26 cellular contexts compared by ENCODE assay signal in the genomic region with DNA sequence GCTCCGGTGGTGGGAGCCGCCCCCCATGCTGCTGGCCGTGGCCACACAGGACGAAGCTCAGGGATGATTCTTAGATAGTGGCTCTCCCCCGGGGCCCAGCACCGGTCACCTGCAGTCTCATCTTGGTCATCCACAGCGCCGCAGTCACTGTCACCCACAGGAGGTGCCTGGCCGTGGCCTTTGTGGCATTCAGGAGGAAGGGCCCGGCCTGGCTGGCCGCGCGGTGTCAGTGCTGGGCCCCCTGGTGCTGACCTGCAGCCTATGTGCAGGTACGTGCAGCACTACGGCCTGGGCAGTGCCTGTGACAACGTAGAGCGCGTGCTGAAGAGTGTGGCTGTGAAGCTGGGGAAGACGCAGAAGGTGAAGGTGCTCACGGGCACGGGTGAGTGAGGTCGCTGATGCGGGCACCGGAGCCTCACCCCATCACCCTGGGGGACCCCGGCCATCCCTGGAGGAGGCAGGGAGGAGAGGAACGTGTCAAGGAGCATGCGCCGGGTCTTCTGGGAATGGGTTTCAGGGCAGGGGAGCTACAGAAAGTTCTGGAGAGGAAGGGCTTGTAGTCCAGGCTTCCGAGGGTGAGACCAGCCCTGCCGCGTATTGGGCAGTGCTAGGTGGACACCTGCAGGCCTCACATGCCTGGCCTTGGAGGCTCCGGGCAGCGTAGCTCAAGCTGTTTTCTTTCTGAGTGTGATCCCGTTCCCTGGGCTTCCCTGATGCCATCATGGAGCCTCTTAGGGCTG. TPM values are rescaled to one million over a fixed set of nuclear protein-coding genes. Genes with fewer than 3 reads are reported as not detected.
DNase-seq lines count a peak whose midpoint lies in the region; ATAC-seq, FAIRE-seq and TF ChIP-seq lines count a peak whose summit lies in the region.
"Had no signal": no experiment of that assay in that cellular context is flagged by ENCODE, and none has a peak within 500 bp of the region (broad histone marks: within the 10 kb centered on the region; RNA-seq: fewer than 3 reads in every experiment).

No MANE protein-coding gene starts in this region.

- H3K4me1 Mint-ChIP-seq in progenitor cell of endocrine pancreas (ENCODE audit: low read depth): no peaks in the 10 kb centered on the region

- TF ChIP-seq RAD21 in K562 (CRISPR knock-in tag; conservative IDR thresholded peaks at IDR 0.05 in 1 of 2, IDR thresholded peaks at IDR 0.05 in 1 of 2): no peak
- no peak for TF ChIP-seq RAD21 in SK-N-SH (IDR thresholded peaks at IDR 0.05; ENCODE audit: low read length)

- H2AFZ ChIP-seq in K562 (ENCODE audit: low read depth, low read length): no peak overlapping the region
- no peak overlapping the region for H2AFZ ChIP-seq in osteoblast (ENCODE audit: low read length)
- no peak overlapping the region for H2AFZ ChIP-seq in SK-N-SH (ENCODE audit: low read depth)

- H3K4me3 Mint-ChIP-seq in progenitor cell of endocrine pancreas (ENCODE audit: low read depth): no peak overlapping the region
- H3K4me3 Mint-ChIP-seq: IgD-negative memory B cell; natural killer cell treated with Interleukin-12 subunit alpha and Interleukin-12 subunit beta and Interleukin-15 and Interleukin-18, amount 100 ng/mL, for 72 hours; stimulated activated naive CD8-positive, alpha-beta T cell treated with anti-CD3 and anti-CD28 coated beads, Interleukin-15, Interleukin-2, amounts not matched to agents 100 ng/mL and 50 ng/mL, for 24 hours had no signal

- H3K4me1 ChIP-seq in K562 (replicated peaks in 1 of 2; ENCODE audit: control insufficient read depth in 2 of 2, insufficient read depth in 2 of 2, low read length in 2 of 2) (no peaks in the 10 kb centered on the region), osteoblast (ENCODE audit: insufficient read depth, low read length) (no peaks in the 10 kb centered on the region), SK-N-SH (ENCODE audit: control insufficient read depth in 1 of 2, insufficient read depth in 2 of 2, low read depth in 1 of 2, low read length in 1 of 2) (no peaks in the 10 kb centered on the region; a peak in 1 of 4 replicates)

- TF ChIP-seq CTCF in K562 (IDR thresholded peaks at IDR 0.05 in 2 of 3, conservative IDR thresholded peaks at IDR 0.05 in 1 of 3; ENCODE audit: insufficient read depth in 2 of 3, low read depth in 1 of 3, low read length in 3 of 3) (no peak), osteoblast (IDR thresholded peaks at IDR 0.05; ENCODE audit: extremely low read depth, low read depth, low read length) (no peak), progenitor cell of endocrine pancreas (IDR thresholded peaks at IDR 0.05; ENCODE audit: unreplicated experiment) (no peak), SK-N-SH (IDR thresholded peaks at IDR 0.05) (no peak)

- no peaks in the 10 kb centered on the region for H3F3A ChIP-seq in SK-N-SH (replicated peaks; ENCODE audit: insufficient read depth)

- FAIRE-seq in K562 (lab: Jason Lieb, UNC): no peak
- FAIRE-seq: endometrium had no signal

- H3K4me2 ChIP-seq in K562 (ENCODE audit: insufficient read depth, low read length) (no peak overlapping the region), osteoblast (ENCODE audit: insufficient read depth, low read length) (no peak overlapping the region), SK-N-SH (no peak overlapping the region)
- H3K4me2 ChIP-seq: BLaER1 treated with 17β-estradiol and CSF1 and Interleukin-3, amounts not matched to agents 10 nM and 100 nM had no signal

- H3K9me3 ChIP-seq in K562 (replicated peaks; ENCODE audit: control insufficient read depth, insufficient read depth, low read depth, low read length): no peaks in the 10 kb centered on the region
- H3K9me3 ChIP-seq in osteoblast (ENCODE audit: low read depth, low read length): no peaks in the 10 kb centered on the region
- H3K9me3 ChIP-seq in SK-N-SH: no peaks in the 10 kb centered on the region
- H3K9me3 ChIP-seq: sigmoid colon had no signal

- CTCF ChIA-PET in K562 (lab: Yijun Ruan, JAX; ENCODE audit: low intra/inter-chr PET ratio): no interaction called here
- CTCF ChIA-PET in SK-N-SH (lab: Yijun Ruan, JAX): interaction anchor here (1.8 kb wide), 1 partner anchor 90 kb away, joined by 10 read pairs; no protein-coding TSS in a partner anchor

- H3K27me3 ChIP-seq in K562 (ENCODE audit: control insufficient read depth in 2 of 2, insufficient read depth in 2 of 2, low read length in 2 of 2): no peaks in the 10 kb centered on the region
- H3K27me3 ChIP-seq in osteoblast (ENCODE audit: insufficient read depth, low read length): peaks cover 11% of the 10 kb centered on the region
- H3K27me3 ChIP-seq in SK-N-SH (ENCODE audit: insufficient read depth): no peaks in the 10 kb centered on the region

- no peak for DNase-seq in K562 (ENCODE audit: extremely low read depth in 1 of 4, low spot score in 3 of 4)
- DNase-seq in osteoblast (ENCODE audit: insufficient read length, low spot score, missing footprints): peak; percentile 86
- DNase-seq in progenitor cell of endocrine pancreas (ENCODE audit: low spot score, unreplicated experiment): no peak
- no peak for DNase-seq in SK-N-SH
- DNase-seq: activated CD4-positive, alpha-beta T cell treated with anti-CD3 and anti-CD28 coated beads for 4 hours; activated naive CD4-positive, alpha-beta T cell; activated T-cell treated with anti-CD3 and anti-CD28 coated beads, Interleukin-2, amount 50 U/mL, for 48 hours; amygdala; COR-L47; islet precursor cell; NCI-H1105 treated with DMSO at 0.1 percent for 48 hours; NCI-H2081; NCI-H345; NCI-H82; RPMI8226; sigmoid colon; stimulated activated CD4-positive, alpha-beta T cell treated with anti-CD3 and anti-CD28 coated beads, Interleukin-15, amount 100 ng/mL, for 24 hours had no signal

- POLR2A ChIA-PET in K562 (lab: Yijun Ruan, JAX) (interaction anchor here (1.2 kb wide), 1 partner anchor 19 kb away, joined by 3 read pairs; no protein-coding TSS in a partner anchor), SK-N-SH (lab: Yijun Ruan, JAX) (no interaction called here)

- H3K27ac Mint-ChIP-seq in progenitor cell of endocrine pancreas: no peak overlapping the region
- H3K27ac Mint-ChIP-seq: IgD-negative memory B cell; natural killer cell treated with Interleukin-12 subunit alpha and Interleukin-12 subunit beta and Interleukin-15 and Interleukin-18, amount 100 ng/mL, for 72 hours; stimulated activated naive CD8-positive, alpha-beta T cell treated with anti-CD3 and anti-CD28 coated beads, Interleukin-15, Interleukin-2, amounts not matched to agents 100 ng/mL and 50 ng/mL, for 24 hours had no signal

- in situ Hi-C loops in K562 (cut with MboI): no loop called here

- H3K9me1 ChIP-seq in K562 (ENCODE audit: control insufficient read depth, insufficient read depth, low read length): no peaks in the 10 kb centered on the region

- intact Hi-C loops in K562 (cut with micrococcal nuclease): no loop called here

- no peaks in the 10 kb centered on the region for H3K79me2 ChIP-seq in K562 (ENCODE audit: control insufficient read depth, insufficient read depth, low read length)
- peaks cover 7% of the 10 kb centered on the region for H3K79me2 ChIP-seq in osteoblast (ENCODE audit: insufficient read depth, low read length)
- no peaks in the 10 kb centered on the region; the same call in 1 of the 2 replicates for H3K79me2 ChIP-seq in SK-N-SH (ENCODE audit: insufficient read depth)

- ATAC-seq in GM18505 (IDR thresholded peaks at IDR 0.05; ENCODE audit: unreplicated experiment): no peak
- peak; percentile 28; the same call in 2 of the 3 replicates for ATAC-seq in K562
- ATAC-seq: natural killer cell treated with Interleukin-12 subunit alpha and Interleukin-12 subunit beta and Interleukin-15 and Interleukin-18, amount 100 ng/mL, for 72 hours; SK-N-SH treated with all-trans-retinoic acid at 6 μM for 48 hours had no signal

- TF ChIP-seq EP300 in K562 (IDR thresholded peaks at IDR 0.05; ENCODE audit: low read length) (no peak), SK-N-SH (IDR thresholded peaks at IDR 0.05; ENCODE audit: borderline replicate concordance in 1 of 2, low read depth in 1 of 2, low read length in 1 of 2) (no peak)

- H4K20me1 ChIP-seq in K562 (replicated peaks; ENCODE audit: control insufficient read depth, insufficient read depth, low read length) (no peaks in the 10 kb centered on the region), osteoblast (ENCODE audit: insufficient read depth, low read length) (peaks cover 23% of the 10 kb centered on the region), SK-N-SH (ENCODE audit: insufficient read depth) (peaks cover 20% of the 10 kb centered on the region; the same call in 1 of the 2 replicates)

- WGBS in K562 (ENCODE audit: insufficient coverage, low coverage, missing lambda C conversion rate): 90% methylated on average over 16 of the region's 34 CpGs
- 89% methylated on average over 21 of the region's 34 CpGs for WGBS in SK-N-SH (ENCODE audit: low lambda C conversion rate)

- no peaks in the 10 kb centered on the region for H3K36me3 ChIP-seq in K562 (ENCODE audit: control insufficient read depth, insufficient read depth, low read length)
- peaks cover 14% of the 10 kb centered on the region for H3K36me3 ChIP-seq in osteoblast (ENCODE audit: insufficient read depth, low read length)
- peaks cover 6 to 30% of the 10 kb centered on the region in 2 experiments for H3K36me3 ChIP-seq in SK-N-SH (replicated peaks in 1 of 2; ENCODE audit: control insufficient read depth in 1 of 2, insufficient read depth in 2 of 2, low read length in 1 of 2)

- H3K36me3 Mint-ChIP-seq in progenitor cell of endocrine pancreas (ENCODE audit: insufficient read depth): peaks cover 21% of the 10 kb centered on the region

- peaks cover 8% of the 10 kb centered on the region for H3K27me3 Mint-ChIP-seq in progenitor cell of endocrine pancreas
- H3K27me3 Mint-ChIP-seq: natural killer cell treated with Interleukin-12 subunit alpha and Interleukin-12 subunit beta and Interleukin-15 and Interleukin-18, amount 100 ng/mL, for 72 hours; stimulated activated naive CD8-positive, alpha-beta T cell treated with anti-CD3 and anti-CD28 coated beads, Interleukin-15, Interleukin-2, amounts not matched to agents 100 ng/mL and 50 ng/mL, for 24 hours had no signal

- no peak overlapping the region for H3K4me3 ChIP-seq in K562
- H3K4me3 ChIP-seq in osteoblast (ENCODE audit: insufficient read depth, low read length): no peak overlapping the region
- H3K4me3 ChIP-seq in SK-N-SH (ENCODE audit: low read depth in 2 of 2, low read length in 1 of 2): no peak overlapping the region
- H3K4me3 ChIP-seq: BLaER1 treated with 17β-estradiol and CSF1 and Interleukin-3, amounts not matched to agents 10 nM and 100 nM; cardiac muscle cell; sigmoid colon had no signal

- H3K27ac ChIP-seq in K562 (ENCODE audit: extremely low read depth, low read depth, low read length) (no peak overlapping the region), osteoblast (ENCODE audit: low read depth, low read length) (no peak overlapping the region), SK-N-SH (ENCODE audit: low read depth in 2 of 2, low read length in 1 of 2) (no peak overlapping the region)
- H3K27ac ChIP-seq: BLaER1 treated with 17β-estradiol and CSF1 and Interleukin-3, amounts not matched to agents 10 nM and 100 nM; cardiac muscle cell; sigmoid colon had no signal

- no peaks in the 10 kb centered on the region for H3K9me2 ChIP-seq in SK-N-SH

- TF ChIP-seq POLR2A in GM18505 (IDR thresholded peaks at IDR 0.05; ENCODE audit: borderline replicate concordance, extremely low read depth, insufficient read depth, insufficient read length) (peak; percentile 23), K562 (conservative IDR thresholded peaks at IDR 0.05) (no peak)

- peaks cover 11% of the 10 kb centered on the region for H3K9me3 Mint-ChIP-seq in progenitor cell of endocrine pancreas (ENCODE audit: low read depth)
- H3K9me3 Mint-ChIP-seq: natural killer cell treated with Interleukin-12 subunit alpha and Interleukin-12 subunit beta and Interleukin-15 and Interleukin-18, amount 100 ng/mL, for 72 hours; stimulated activated naive CD8-positive, alpha-beta T cell treated with anti-CD3 and anti-CD28 coated beads, Interleukin-15, Interleukin-2, amounts not matched to agents 100 ng/mL and 50 ng/mL, for 24 hours had no signal

- H3K9ac ChIP-seq in K562 (ENCODE audit: insufficient read depth in 1 of 2, low read depth in 2 of 2, low read length in 2 of 2): no peak overlapping the region
- H3K9ac ChIP-seq in SK-N-SH: no peak overlapping the region
- H3K9ac ChIP-seq: BLaER1 treated with 17β-estradiol and CSF1 and Interleukin-3, amounts not matched to agents 10 nM and 100 nM had no signal

- no TSS peak for BruUV-seq in K562 (replicated peaks; lab: Mats Ljungman, UMichigan)

RNA-seq across cellular contexts. Expression of a gene that starts 5.0 kb away (rescaled TPM):
- total RNA-seq in K562 (2011; cell fraction: chromatin; rRNA removed; ENCODE audit: low replicate concordance): not detected in 2 replicates
- not detected in 2 replicates for total RNA-seq in K562 (2011; cell fraction: nucleolus; rRNA removed)
- not detected in 2 replicates for total RNA-seq in K562 (2011; cell fraction: nucleoplasm; rRNA removed)
- not detected in 2 replicates for total RNA-seq in K562 (2014; rRNA removed)
- not detected in 2 replicates for total RNA-seq in K562 (2014; rRNA removed; fragmentation: Illumina TruSeq; extraction: Trizol)
- total RNA-seq in K562 (2015; rRNA removed; fragmentation: Illumina TruSeq; extraction: Trizol): not detected in 2 replicates
- total RNA-seq in K562 (2021): not detected in 2 replicates
- polyA plus RNA-seq in K562 (2011; rRNA removed): not detected in 2 replicates
- not detected in 2 replicates for polyA plus RNA-seq in K562 (2011; cell fraction: cytosol; rRNA removed)
- polyA plus RNA-seq in K562 (2011; cell fraction: nucleus; rRNA removed): not detected in 2 replicates
- polyA plus RNA-seq in K562 (2012): 1.2 and 1.6 TPM in 2 replicates
- polyA plus RNA-seq in K562 (2014; fragmentation: Illumina TruSeq; extraction: Trizol): not detected in 2 replicates
- under 1 TPM in 1 of 2 experiments, not detected in 1; 0.04 TPM for polyA plus RNA-seq in K562 (2014; fragmentation: Nextera tagmentation; extraction: Ambion mirVana)
- not detected in 2 replicates for polyA plus RNA-seq in K562 (2014; rRNA removed)
- polyA minus RNA-seq in K562 (2011; rRNA and poly(A)+ RNA removed): not detected in 2 replicates
- not detected in 2 replicates for polyA minus RNA-seq in K562 (2011; cell fraction: cytosol; rRNA and poly(A)+ RNA removed)
- polyA minus RNA-seq in K562 (2011; cell fraction: nucleus; rRNA and poly(A)+ RNA removed): not detected in 2 replicates
- under 0.01 TPM in 2 replicates for total RNA-seq in osteoblast
- total RNA-seq in progenitor cell of endocrine pancreas: 0.12 TPM in 1 of 2 replicates, not detected in the other
- 0.78 and 1.2 TPM in 2 replicates for polyA plus RNA-seq in SK-N-SH (2012; rRNA removed)
- 0.46 and 0.55 TPM in 2 replicates for polyA plus RNA-seq in SK-N-SH (2012; cell fraction: cytosol; rRNA removed)
- 0.32 and 0.43 TPM in 2 replicates for polyA plus RNA-seq in SK-N-SH (2012; cell fraction: nucleus; rRNA removed)
- total RNA-seq: natural killer cell treated with Interleukin-12 subunit alpha and Interleukin-12 subunit beta and Interleukin-15 and Interleukin-18, amount 100 ng/mL, for 72 hours; T-helper 2 cell treated with Interferon-gamma antibody and Interleukin-4, amounts not matched to agents 100 ng/mL and 5 ng/mL, for 36 hours had no signal

RNA-seq across cellular contexts. Expression of a gene that starts 25.4 kb away (rescaled TPM):
- total RNA-seq in K562 (2011; cell fraction: chromatin; rRNA removed; ENCODE audit: low replicate concordance): 121 and 197 TPM in 2 replicates
- 101 and 119 TPM in 2 replicates for total RNA-seq in K562 (2011; cell fraction: nucleolus; rRNA removed)
- 85.3 and 89.5 TPM in 2 replicates for total RNA-seq in K562 (2011; cell fraction: nucleoplasm; rRNA removed)
- total RNA-seq in K562 (2014; rRNA removed) (11.6 and 16.9 TPM in 2 replicates), K562 (2014; rRNA removed; fragmentation: Illumina TruSeq; extraction: Trizol) (10.1 and 13.8 TPM in 2 replicates), K562 (2015; rRNA removed; fragmentation: Illumina TruSeq; extraction: Trizol) (13.8 and 15.4 TPM in 2 replicates), K562 (2021) (18.1 and 18.2 TPM in 2 replicates), osteoblast (28.3 and 31.5 TPM in 2 replicates), progenitor cell of endocrine pancreas (137 and 139 TPM in 2 replicates)
- polyA plus RNA-seq in K562 (2011; rRNA removed) (24.1 and 27.1 TPM in 2 replicates), K562 (2014; fragmentation: Illumina TruSeq; extraction: Trizol) (19.5 and 22.1 TPM in 2 replicates), K562 (2014; fragmentation: Nextera tagmentation; extraction: Ambion mirVana) (1 to 10 TPM; 2.8 to 3.0 TPM), K562 (2014; rRNA removed) (23.0 and 28.2 TPM in 2 replicates), SK-N-SH (2012; rRNA removed) (86.4 and 90.7 TPM in 2 replicates)
- 17.9 and 25.1 TPM in 2 replicates for polyA plus RNA-seq in K562 (2011; cell fraction: cytosol; rRNA removed)
- polyA plus RNA-seq in K562 (2011; cell fraction: nucleus; rRNA removed): 72.9 and 146 TPM in 2 replicates
- polyA plus RNA-seq in K562 (2012): 16.4 and 17.9 TPM in 2 replicates
- polyA minus RNA-seq in K562 (2011; rRNA and poly(A)+ RNA removed): 25.9 and 28.3 TPM in 2 replicates
- polyA minus RNA-seq in K562 (2011; cell fraction: cytosol; rRNA and poly(A)+ RNA removed): 16.2 and 17.5 TPM in 2 replicates
- polyA minus RNA-seq in K562 (2011; cell fraction: nucleus; rRNA and poly(A)+ RNA removed): 29.9 and 33.8 TPM in 2 replicates
- 37.8 and 49.0 TPM in 2 replicates for polyA plus RNA-seq in SK-N-SH (2012; cell fraction: cytosol; rRNA removed)
- polyA plus RNA-seq in SK-N-SH (2012; cell fraction: nucleus; rRNA removed): 284 and 357 TPM in 2 replicates

RNA-seq across cellular contexts. Expression of a gene that starts 34.4 kb away (rescaled TPM):
- 87.0 and 88.3 TPM in 2 replicates for total RNA-seq in K562 (2011; cell fraction: chromatin; rRNA removed; ENCODE audit: low replicate concordance)
- total RNA-seq in K562 (2011; cell fraction: nucleolus; rRNA removed): 46.7 and 54.5 TPM in 2 replicates
- 44.7 and 52.3 TPM in 2 replicates for total RNA-seq in K562 (2011; cell fraction: nucleoplasm; rRNA removed)
- total RNA-seq in K562 (2014; rRNA removed): 2.8 and 3.2 TPM in 2 replicates
- 2.6 and 2.7 TPM in 2 replicates for total RNA-seq in K562 (2014; rRNA removed; fragmentation: Illumina TruSeq; extraction: Trizol)
- 4.5 and 4.9 TPM in 2 replicates for total RNA-seq in K562 (2015; rRNA removed; fragmentation: Illumina TruSeq; extraction: Trizol)
- 4.4 and 5.5 TPM in 2 replicates for total RNA-seq in K562 (2021)
- 4.5 and 14.0 TPM in 2 replicates for polyA plus RNA-seq in K562 (2011; rRNA removed)
- 1.7 and 5.6 TPM in 2 replicates for polyA plus RNA-seq in K562 (2011; cell fraction: cytosol; rRNA removed)
- 42.0 and 78.3 TPM in 2 replicates for polyA plus RNA-seq in K562 (2011; cell fraction: nucleus; rRNA removed)
- 15.1 and 17.5 TPM in 2 replicates for polyA plus RNA-seq in K562 (2012)
- polyA plus RNA-seq in K562 (2014; fragmentation: Illumina TruSeq; extraction: Trizol): 4.7 and 6.5 TPM in 2 replicates
- polyA plus RNA-seq in K562 (2014; fragmentation: Nextera tagmentation; extraction: Ambion mirVana): under 1 TPM; 0.18 to 0.29 TPM
- polyA plus RNA-seq in K562 (2014; rRNA removed): 4.2 and 4.9 TPM in 2 replicates
- polyA minus RNA-seq in K562 (2011; rRNA and poly(A)+ RNA removed): 3.4 and 4.8 TPM in 2 replicates
- 1.5 and 2.5 TPM in 2 replicates for polyA minus RNA-seq in K562 (2011; cell fraction: cytosol; rRNA and poly(A)+ RNA removed)
- 7.1 and 13.8 TPM in 2 replicates for polyA minus RNA-seq in K562 (2011; cell fraction: nucleus; rRNA and poly(A)+ RNA removed)
- total RNA-seq in osteoblast: 5.1 and 5.6 TPM in 2 replicates
- total RNA-seq in progenitor cell of endocrine pancreas: 1.7 and 3.0 TPM in 2 replicates
- 2.1 and 3.4 TPM in 2 replicates for polyA plus RNA-seq in SK-N-SH (2012; rRNA removed)
- polyA plus RNA-seq in SK-N-SH (2012; cell fraction: cytosol; rRNA removed): 0.46 and 0.51 TPM in 2 replicates
- polyA plus RNA-seq in SK-N-SH (2012; cell fraction: nucleus; rRNA removed): 18.0 and 20.6 TPM in 2 replicates
- polyA plus RNA-seq: IgD-negative memory B cell had no signal

RNA-seq across cellular contexts. Expression of a gene that starts 40.3 kb away (rescaled TPM):
- total RNA-seq in K562 (2011; cell fraction: chromatin; rRNA removed; ENCODE audit: low replicate concordance): 4.2 and 13.2 TPM in 2 replicates
- 10.2 and 10.9 TPM in 2 replicates for total RNA-seq in K562 (2011; cell fraction: nucleolus; rRNA removed)
- 7.6 and 9.1 TPM in 2 replicates for total RNA-seq in K562 (2011; cell fraction: nucleoplasm; rRNA removed)
- total RNA-seq in K562 (2014; rRNA removed) (4.9 and 8.7 TPM in 2 replicates), K562 (2014; rRNA removed; fragmentation: Illumina TruSeq; extraction: Trizol) (1.1 and 1.6 TPM in 2 replicates), K562 (2015; rRNA removed; fragmentation: Illumina TruSeq; extraction: Trizol) (2.6 and 2.8 TPM in 2 replicates), K562 (2021) (6.0 and 6.4 TPM in 2 replicates), osteoblast (5.9 and 7.6 TPM in 2 replicates), progenitor cell of endocrine pancreas (11.9 and 14.1 TPM in 2 replicates)
- polyA plus RNA-seq in K562 (2011; rRNA removed) (4.2 and 4.3 TPM in 2 replicates), K562 (2014; fragmentation: Illumina TruSeq; extraction: Trizol) (1.4 and 2.0 TPM in 2 replicates), K562 (2014; fragmentation: Nextera tagmentation; extraction: Ambion mirVana) (1 to 10 TPM in 1 of 2 experiments, under 1 TPM in 1; 0.80 to 1.7 TPM), K562 (2014; rRNA removed) (5.1 and 5.4 TPM in 2 replicates), SK-N-SH (2012; rRNA removed) (6.2 and 6.6 TPM in 2 replicates)
- 5.2 and 10.9 TPM in 2 replicates for polyA plus RNA-seq in K562 (2011; cell fraction: cytosol; rRNA removed)
- polyA plus RNA-seq in K562 (2011; cell fraction: nucleus; rRNA removed): 7.7 and 12.4 TPM in 2 replicates
- polyA plus RNA-seq in K562 (2012): 3.5 and 4.0 TPM in 2 replicates
- polyA minus RNA-seq in K562 (2011; rRNA and poly(A)+ RNA removed): 1.0 and 1.4 TPM in 2 replicates
- polyA minus RNA-seq in K562 (2011; cell fraction: cytosol; rRNA and poly(A)+ RNA removed): 0.91 and 3.4 TPM in 2 replicates
- polyA minus RNA-seq in K562 (2011; cell fraction: nucleus; rRNA and poly(A)+ RNA removed): 3.9 and 4.3 TPM in 2 replicates
- polyA plus RNA-seq in SK-N-SH (2012; cell fraction: cytosol; rRNA removed): 3.1 and 5.0 TPM in 2 replicates
- polyA plus RNA-seq in SK-N-SH (2012; cell fraction: nucleus; rRNA removed): 12.6 and 16.0 TPM in 2 replicates

RNA-seq across cellular contexts. Expression of a gene that starts 46.2 kb away (rescaled TPM):
- 6.2 and 13.6 TPM in 2 replicates for total RNA-seq in K562 (2011; cell fraction: chromatin; rRNA removed; ENCODE audit: low replicate concordance)
- 10.1 and 14.7 TPM in 2 replicates for total RNA-seq in K562 (2011; cell fraction: nucleolus; rRNA removed)
- total RNA-seq in K562 (2011; cell fraction: nucleoplasm; rRNA removed): 9.6 and 10.3 TPM in 2 replicates
- total RNA-seq in K562 (2014; rRNA removed) (69.5 and 74.3 TPM in 2 replicates), K562 (2014; rRNA removed; fragmentation: Illumina TruSeq; extraction: Trizol) (43.1 and 46.5 TPM in 2 replicates), K562 (2015; rRNA removed; fragmentation: Illumina TruSeq; extraction: Trizol) (48.4 and 49.3 TPM in 2 replicates), K562 (2021) (85.3 and 89.5 TPM in 2 replicates), osteoblast (55.4 and 56.1 TPM in 2 replicates), progenitor cell of endocrine pancreas (89.7 and 91.4 TPM in 2 replicates)
- polyA plus RNA-seq in K562 (2011; rRNA removed) (16.6 and 23.5 TPM in 2 replicates), K562 (2014; fragmentation: Illumina TruSeq; extraction: Trizol) (67.1 and 68.1 TPM in 2 replicates), K562 (2014; fragmentation: Nextera tagmentation; extraction: Ambion mirVana) (100 to 1,000 TPM in 1 of 2 experiments, 10 to 100 TPM in 1; 98.8 to 100 TPM), K562 (2014; rRNA removed) (37.4 and 38.0 TPM in 2 replicates), SK-N-SH (2012; rRNA removed) (72.1 and 97.8 TPM in 2 replicates)
- 23.9 and 38.6 TPM in 2 replicates for polyA plus RNA-seq in K562 (2011; cell fraction: cytosol; rRNA removed)
- 31.1 and 34.4 TPM in 2 replicates for polyA plus RNA-seq in K562 (2011; cell fraction: nucleus; rRNA removed)
- 72.3 and 78.6 TPM in 2 replicates for polyA plus RNA-seq in K562 (2012)
- polyA minus RNA-seq in K562 (2011; rRNA and poly(A)+ RNA removed): 12.8 and 14.4 TPM in 2 replicates
- polyA minus RNA-seq in K562 (2011; cell fraction: cytosol; rRNA and poly(A)+ RNA removed): 29.2 and 40.4 TPM in 2 replicates
- 4.2 and 7.0 TPM in 2 replicates for polyA minus RNA-seq in K562 (2011; cell fraction: nucleus; rRNA and poly(A)+ RNA removed)
- polyA plus RNA-seq in SK-N-SH (2012; cell fraction: cytosol; rRNA removed): 77.3 and 91.6 TPM in 2 replicates
- polyA plus RNA-seq in SK-N-SH (2012; cell fraction: nucleus; rRNA removed): 58.6 and 68.8 TPM in 2 replicates
